In genomic region chr1:30811187-30811586, GRCh38 we compare ENCODE assay signal across 28 cellular contexts. TPM values are rescaled to one million over a fixed set of nuclear protein-coding genes. Genes with fewer than 3 reads are reported as not detected.
"Had no signal": no experiment of that assay in that cellular context is flagged by ENCODE, and none has a peak within 500 bp of the region (broad histone marks: within the 10 kb centered on the region; RNA-seq: fewer than 3 reads in every experiment).

No MANE protein-coding gene starts in this region.

- H3K27ac Mint-ChIP-seq: effector memory CD8-positive, alpha-beta T cell; immature natural killer cell; natural killer cell; progenitor cell of endocrine pancreas; stimulated activated memory B cell treated with anti-CD40 and anti-IgM and Interleukin-4, amounts not matched to agents 10 μg/mL and 1 μg/mL and 100 μg/mL, for 72 hours had no signal

- H3K27me3 ChIP-seq: pancreas, right atrium auricular region, testis, vagina had no signal

- H3K27ac ChIP-seq: coronary artery, lower lobe of right lung, neutrophil, pancreas, right atrium auricular region, spleen, testis, tibial artery, upper lobe of right lung, vagina had no signal

- H3K36me3 ChIP-seq: esophagus squamous epithelium, lower lobe of right lung, neutrophil, pancreas, right atrium auricular region, spleen, tibial artery, upper lobe of right lung, vagina had no signal

- H3K4me1 ChIP-seq: pancreas had no signal

- H3K9me3 Mint-ChIP-seq: effector memory CD8-positive, alpha-beta T cell; immature natural killer cell; natural killer cell; neural crest cell; stimulated activated memory B cell treated with anti-CD40 and anti-IgM and Interleukin-4, amounts not matched to agents 10 μg/mL and 1 μg/mL and 100 μg/mL, for 72 hours had no signal

- H3K4me3 ChIP-seq: coronary artery, esophagus squamous epithelium, lower lobe of right lung, pancreas, right atrium auricular region, spleen, testis, tibial artery, upper lobe of right lung, vagina had no signal

- H3K9me3 ChIP-seq: esophagus squamous epithelium, lower lobe of right lung, neutrophil, pancreas, right atrium auricular region, spleen, testis, tibial artery, upper lobe of right lung, vagina had no signal

- DNase-seq: dermis blood vessel endothelial cell; effector memory CD8-positive, alpha-beta T cell; erythroblast; esophagus squamous epithelium; foreskin melanocyte; hypothalamus; immature natural killer cell; islet precursor cell; kidney glomerular epithelial cell; left ventricle myocardium superior; lower lobe of right lung; natural killer cell; pancreas; stimulated activated CD4-positive, alpha-beta T cell treated with anti-CD3 and anti-CD28 coated beads, Interleukin-4, amount 100 ng/mL, for 4 hours; stimulated activated naive CD8-positive, alpha-beta T cell treated with anti-CD3 and anti-CD28 coated beads, Interleukin-15, Interleukin-2, amounts not matched to agents 100 U/mL and 50 U/mL, for 24 hours; substantia nigra; testis; tibial artery; upper lobe of right lung had no signal

- H3K4me1 Mint-ChIP-seq: immature natural killer cell had no signal

- H3K36me3 Mint-ChIP-seq: immature natural killer cell; natural killer cell; stimulated activated memory B cell treated with anti-CD40 and anti-IgM and Interleukin-4, amounts not matched to agents 10 μg/mL and 1 μg/mL and 100 μg/mL, for 72 hours had no signal

- H3K4me3 Mint-ChIP-seq: effector memory CD8-positive, alpha-beta T cell; immature natural killer cell; natural killer cell; neural crest cell; stimulated activated memory B cell treated with anti-CD40 and anti-IgM and Interleukin-4, amounts not matched to agents 10 μg/mL and 1 μg/mL and 100 μg/mL, for 72 hours had no signal

RNA-seq across cellular contexts. Expression of gene LAPTM5, which starts 53.6 kb away (rescaled TPM):
- total RNA-seq: chondrocyte, progenitor cell of endocrine pancreas had no signal
